7 cellular contexts compared by ENCODE assay signal in genomic region chr12:95102916-95103671, GRCh38. TPM values are rescaled to one million over a fixed set of nuclear protein-coding genes. Genes with fewer than 3 reads are reported as not detected.
DNase-seq lines count a peak whose midpoint lies in the region; ATAC-seq, FAIRE-seq and TF ChIP-seq lines count a peak whose summit lies in the region.

No MANE protein-coding gene starts in this region.

- peak; percentile 93 for ATAC-seq in GM21717 (IDR thresholded peaks at IDR 0.05; ENCODE audit: unreplicated experiment)

- in situ Hi-C loops in KBM-7 (cut with MboI; ENCODE audit: low pct_unique_long_range_greater_than_20kb, low sequenced_read_pairs), result loop anchor here (25.0 kb wide), 1 partner anchor 434 kb away; no protein-coding TSS in a partner anchor

- H3K27ac ChIP-seq in epithelial cell of prostate, result peak overlapping the region; percentile 94

- FAIRE-seq in GM12892 (lab: Jason Lieb, UNC), result peak; percentile 84

- TF ChIP-seq POLR2A in GM12892 (IDR thresholded peaks at IDR 0.05; ENCODE audit: low read depth, low read length), result no peak

- DNase-seq in GM12892 (ENCODE audit: insufficient read length) (peak; percentile 33), KBM-7 (peak; percentile 84), SHP77 (lab: John Stamatoyannopoulos, UW) (peak; percentile 72 to 74), epithelial cell of prostate (ENCODE audit: low read depth, low spot score) (peak; percentile 98), head of caudate nucleus (no peak)
- peak; percentile 8 to 34 (median 17) for DNase-seq in stimulated activated CD4-positive, alpha-beta T cell treated with anti-CD3 and anti-CD28 coated beads, TNF-alpha, amount 100 ng/mL, for 48 hours (ENCODE audit: low read depth in 3 of 3)

- intact Hi-C loops in head of caudate nucleus (cut with DNase I), result no loop called here

RNA-seq across cellular contexts. Expression of gene NR2C1, which starts 29.7 kb away (rescaled TPM):
- polyA plus RNA-seq in GM12892 (2012; ENCODE audit: missing spikeins), result 19.7 TPM

Comparison
In these comparisons a context has a peak if more than half of its experiments do, and no peak if none do; other contexts are left out.
1. DNase-seq: peak in GM12892 (single experiment), KBM-7 (single experiment), SHP77 (2 of 2), epithelial cell of prostate (single experiment) and stimulated activated CD4-positive, alpha-beta T cell treated with anti-CD3 and anti-CD28 coated beads, TNF-alpha, amount 100 ng/mL, for 48 hours (3 of 3); none in head of caudate nucleus (0 of 42).